ENCODE assay signal across 22 cellular contexts in the genomic region with DNA sequence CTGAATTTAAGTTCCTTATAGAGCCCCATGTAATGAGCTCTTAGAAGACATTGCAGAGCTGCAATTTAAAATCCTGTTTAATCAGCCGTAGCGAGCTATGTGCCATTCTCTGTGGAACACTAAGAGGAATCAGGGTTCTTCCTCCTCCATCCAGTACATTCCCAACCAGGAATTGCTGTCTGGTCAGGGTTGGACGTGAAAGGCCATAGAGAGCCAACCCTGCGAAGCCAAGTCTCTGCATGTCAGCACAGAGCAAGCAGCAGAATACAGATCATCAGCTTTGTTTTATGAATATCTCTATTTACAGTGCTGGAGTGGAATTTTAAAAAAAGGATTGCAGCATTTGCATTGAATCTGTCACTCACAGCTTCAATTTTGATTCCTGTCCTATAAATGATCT.
"Had no signal": no experiment of that assay in that cellular context is flagged by ENCODE, and none has a peak within 500 bp of the region (broad histone marks: within the 10 kb centered on the region; RNA-seq: fewer than 3 reads in every experiment).

No MANE protein-coding gene starts in this region.

- DNase-seq: activated CD4-positive, alpha-beta T cell treated with anti-CD3 and anti-CD28 coated beads for 36 hours; activated CD4-positive, alpha-beta T cell treated with anti-CD3 and anti-CD28 coated beads, Interleukin-2, amount 50 U/mL, for 48 hours; activated gamma-delta T cell treated with Interleukin-2 at 50 U/mL for 16 hours; adrenal gland; dermis blood vessel endothelial cell; effector memory CD8-positive, alpha-beta T cell; foreskin fibroblast; hippocampal formation; mesendoderm; natural killer cell; stimulated activated CD4-positive, alpha-beta T cell treated with anti-CD3 and anti-CD28 coated beads, Interleukin-15, amount 100 ng/mL, for 24 hours; stimulated activated CD4-positive, alpha-beta T cell treated with anti-CD3 and anti-CD28 coated beads, Interleukin-2, amount 100 ng/mL, for 48 hours; transverse colon; uterus had no signal

- H3K9me3 ChIP-seq: adrenal gland, suprapubic skin, transverse colon, uterus had no signal

- H3K36me3 ChIP-seq: adrenal gland, suprapubic skin, transverse colon, uterus had no signal

- H3K4me3 Mint-ChIP-seq: activated CD4-positive, alpha-beta T cell treated with anti-CD3 and anti-CD28 coated beads for 36 hours; activated T-helper 1 cell treated with anti-CD3 and anti-CD28 coated beads, Interleukin-12 subunit alpha, Interleukin-12 subunit beta, Interleukin-2, Interleukin-4 antibody, amounts not matched to agents 30 ng/mL and 10 ng/mL and 1 ng/mL, durations not matched to agents 14 hours and 24 hours and 36 hours; effector memory CD8-positive, alpha-beta T cell; natural killer cell; stimulated activated naive CD8-positive, alpha-beta T cell treated with anti-CD3 and anti-CD28 coated beads, Interleukin-15, Interleukin-2, amounts not matched to agents 100 ng/mL and 50 ng/mL, for 24 hours; T-helper 2 cell treated with Interferon-gamma antibody and Interleukin-4, amounts not matched to agents 5 μg/mL and 100 μg/mL, for 36 hours; WTC11 had no signal

- H3K27me3 ChIP-seq: suprapubic skin, transverse colon, uterus had no signal

- H3K27ac Mint-ChIP-seq: activated CD4-positive, alpha-beta T cell treated with anti-CD3 and anti-CD28 coated beads for 36 hours; activated naive CD4-positive, alpha-beta T cell treated with anti-CD3 and anti-CD28 coated beads, Interleukin-2, amount 50 U/mL, for 72 hours; activated T-helper 1 cell treated with anti-CD3 and anti-CD28 coated beads, Interleukin-12 subunit alpha, Interleukin-12 subunit beta, Interleukin-2, Interleukin-4 antibody, amounts not matched to agents 30 ng/mL and 10 ng/mL and 1 ng/mL, durations not matched to agents 14 hours and 24 hours and 36 hours; effector memory CD8-positive, alpha-beta T cell; natural killer cell; stimulated activated naive CD8-positive, alpha-beta T cell treated with anti-CD3 and anti-CD28 coated beads, Interleukin-15, Interleukin-2, amounts not matched to agents 100 ng/mL and 50 ng/mL, for 24 hours; T-helper 2 cell treated with Interferon-gamma antibody and Interleukin-4, amounts not matched to agents 5 μg/mL and 100 μg/mL, for 36 hours; WTC11 had no signal

- H3K9me3 Mint-ChIP-seq: activated naive CD4-positive, alpha-beta T cell treated with anti-CD3 and anti-CD28 coated beads, Interleukin-2, amount 50 U/mL, for 72 hours; activated T-helper 1 cell treated with anti-CD3 and anti-CD28 coated beads, Interleukin-12 subunit alpha, Interleukin-12 subunit beta, Interleukin-2, Interleukin-4 antibody, amounts not matched to agents 30 ng/mL and 10 ng/mL and 1 ng/mL, durations not matched to agents 14 hours and 24 hours and 36 hours; effector memory CD8-positive, alpha-beta T cell; natural killer cell; stimulated activated naive CD8-positive, alpha-beta T cell treated with anti-CD3 and anti-CD28 coated beads, Interleukin-15, Interleukin-2, amounts not matched to agents 100 ng/mL and 50 ng/mL, for 24 hours; T-helper 2 cell treated with Interferon-gamma antibody and Interleukin-4, amounts not matched to agents 5 μg/mL and 100 μg/mL, for 36 hours; WTC11 had no signal

- H3K36me3 Mint-ChIP-seq: activated naive CD4-positive, alpha-beta T cell treated with anti-CD3 and anti-CD28 coated beads, Interleukin-2, amount 50 U/mL, for 72 hours; natural killer cell; WTC11 had no signal

- H3K27ac ChIP-seq: adrenal gland, epithelial cell of prostate, skin epidermis, suprapubic skin, transverse colon, uterus had no signal

- H3K4me3 ChIP-seq: adrenal gland, skin epidermis, suprapubic skin, transverse colon, uterus had no signal

- H3K4me1 ChIP-seq: adrenal gland, uterus had no signal

- ATAC-seq: activated CD4-positive, alpha-beta T cell treated with anti-CD3 and anti-CD28 coated beads for 36 hours; activated naive CD4-positive, alpha-beta T cell treated with anti-CD3 and anti-CD28 coated beads, Interleukin-2, amount 50 U/mL, for 72 hours; effector memory CD8-positive, alpha-beta T cell; natural killer cell; WTC11 had no signal
